Comparison of ENCODE assay signal across 17 cellular contexts in genomic region chr5:55519001-55519400, GRCh38.
"Had no signal": no experiment of that assay in that cellular context is flagged by ENCODE, and none has a peak within 500 bp of the region (broad histone marks: within the 10 kb centered on the region; RNA-seq: fewer than 3 reads in every experiment).

No MANE protein-coding gene starts in this region.

- H3K36me3 ChIP-seq: brain microvascular endothelial cell had no signal

- H3K27ac Mint-ChIP-seq: activated naive CD8-positive, alpha-beta T cell treated with anti-CD3 and anti-CD28 coated beads, Interleukin-2, amount 10 ng/mL, durations not matched to agents 7 days and 5 days; dendritic cell treated with granulocyte-macrophage colony-stimulating factor and Interleukin-4, amounts not matched to agents 40 ng/mL and 50 ng/mL, for 4 days had no signal

- H3K4me3 ChIP-seq: lung, skin epidermis had no signal

- DNase-seq: activated CD4-positive, alpha-beta T cell treated with anti-CD3 and anti-CD28 coated beads for 1 hour; activated CD4-positive, alpha-beta T cell treated with anti-CD3 and anti-CD28 coated beads, Interleukin-2, amount 50 U/mL, for 4 hours; activated naive CD4-positive, alpha-beta T cell; activated naive CD8-positive, alpha-beta T cell treated with anti-CD3 and anti-CD28 coated beads, Interleukin-2, amount 10 ng/mL, durations not matched to agents 7 days and 5 days; activated T-cell treated with anti-CD3 and anti-CD28 coated beads for 4 hours; brain microvascular endothelial cell; effector memory CD4-positive, alpha-beta T cell; foreskin melanocyte; naive thymus-derived CD4-positive, alpha-beta T cell; right cardiac atrium; stimulated activated CD4-positive, alpha-beta T cell treated with anti-CD3 and anti-CD28 coated beads, Interleukin-4, amount 100 ng/mL, for 4 hours; stimulated activated CD8-positive, alpha-beta memory T cell treated with anti-CD3 and anti-CD28 coated beads, Interleukin-4, amount 100 ng/mL, for 48 hours; stimulated activated naive CD4-positive, alpha-beta T cell treated with Interleukin-2 at 50 U/mL for 16 hours had no signal

- H3K9me3 Mint-ChIP-seq: activated naive CD8-positive, alpha-beta T cell treated with anti-CD3 and anti-CD28 coated beads, Interleukin-2, amount 10 ng/mL, durations not matched to agents 7 days and 5 days; dendritic cell treated with granulocyte-macrophage colony-stimulating factor and Interleukin-4, amounts not matched to agents 40 ng/mL and 50 ng/mL, for 4 days; naive thymus-derived CD4-positive, alpha-beta T cell had no signal

- ATAC-seq: naive thymus-derived CD4-positive, alpha-beta T cell; right cardiac atrium had no signal

- H3K4me3 Mint-ChIP-seq: activated naive CD8-positive, alpha-beta T cell treated with anti-CD3 and anti-CD28 coated beads, Interleukin-2, amount 10 ng/mL, durations not matched to agents 7 days and 5 days; dendritic cell treated with granulocyte-macrophage colony-stimulating factor and Interleukin-4, amounts not matched to agents 40 ng/mL and 50 ng/mL, for 4 days; naive thymus-derived CD4-positive, alpha-beta T cell had no signal

- H3K27me3 Mint-ChIP-seq: activated naive CD8-positive, alpha-beta T cell treated with anti-CD3 and anti-CD28 coated beads, Interleukin-2, amount 10 ng/mL, durations not matched to agents 7 days and 5 days; naive thymus-derived CD4-positive, alpha-beta T cell had no signal

- H3K27ac ChIP-seq: brain microvascular endothelial cell, epithelial cell of prostate had no signal
